In genomic region chr17:39769974-39770587, GRCh38 we compare ENCODE assay signal across 8 cellular contexts.
DNase-seq lines count a peak whose midpoint lies in the region; ATAC-seq lines count a peak whose summit lies in the region.

No MANE protein-coding gene starts in this region.

- DNase-seq in NCI-H510A (lab: John Stamatoyannopoulos, UW) = peak; percentile 36
- peak; percentile 47 for DNase-seq in activated T-helper 9 cell treated with anti-CD3 and anti-CD28 coated beads, Interleukin-2, amount 50 U/mL, for 16 hours (ENCODE audit: low read depth)
- DNase-seq in stimulated activated CD4-positive, alpha-beta T cell treated with anti-CD3 and anti-CD28 coated beads, Interleukin-15, amount 100 ng/mL, for 24 hours = peak; percentile 75
- DNase-seq in UCSD-AML1 (lab: John Stamatoyannopoulos, UW; ENCODE audit: unreplicated experiment) = no peak
- no peak for DNase-seq in D341Med (ENCODE audit: low spot score)
- no peak for DNase-seq in amniotic stem cell (lab: John Stamatoyannopoulos, UW)

- ATAC-seq in GM18858 (IDR thresholded peaks at IDR 0.05; ENCODE audit: unreplicated experiment) = peak; percentile 45
- ATAC-seq in HG02973 (IDR thresholded peaks at IDR 0.05; ENCODE audit: unreplicated experiment) = peak; percentile 59

Comparison
In these comparisons a context has a peak if more than half of its experiments do, and no peak if none do; other contexts are left out.
1. DNase-seq: peak in NCI-H510A (single experiment), activated T-helper 9 cell treated with anti-CD3 and anti-CD28 coated beads, Interleukin-2, amount 50 U/mL, for 16 hours (single experiment) and stimulated activated CD4-positive, alpha-beta T cell treated with anti-CD3 and anti-CD28 coated beads, Interleukin-15, amount 100 ng/mL, for 24 hours (single experiment); none in UCSD-AML1 (single experiment), D341Med (single experiment) and amniotic stem cell (single experiment).